Comparison of ENCODE assay signal across 21 cellular contexts in genomic region chr4:21554510-21554909, GRCh38.
"Had no signal": no experiment of that assay in that cellular context is flagged by ENCODE, and none has a peak within 500 bp of the region (broad histone marks: within the 10 kb centered on the region; RNA-seq: fewer than 3 reads in every experiment).

No MANE protein-coding gene starts in this region.

- DNase-seq: activated B cell treated with CpG ODN at 0.5 μM for 24 hours; activated CD4-positive, alpha-beta T cell treated with anti-CD3 and anti-CD28 coated beads for 1 hour; activated CD4-positive, alpha-beta T cell treated with anti-CD3 and anti-CD28 coated beads, Interleukin-2, amount 10 ng/mL, durations not matched to agents 24 days and 14 days; activated CD4-positive, alpha-beta T cell treated with anti-CD3 and anti-CD28 coated beads, Interleukin-2, amount 50 U/mL, for 48 hours; activated CD8-positive, alpha-beta memory T cell treated with anti-CD3 and anti-CD28 coated beads, Interleukin-2, amount 10 ng/mL, durations not matched to agents 7 days and 5 days; activated effector memory CD4-positive, alpha-beta T cell treated with anti-CD3 and anti-CD28 coated beads, Interleukin-2, amount 50 U/mL, for 16 hours; activated naive CD4-positive, alpha-beta T cell treated with Interleukin-2 at 50 U/mL for 16 hours; activated T-cell treated with anti-CD3 and anti-CD28 coated beads, Interleukin-2, amount 50 U/mL, for 4 hours; amygdala; Karpas-422; MM.1S; NCI-H1105; NCI-H1436; NCI-H187; NCI-H2081; NCI-H510A treated with DMSO at 0.1 percent for 48 hours; NCI-H69; NK-92 treated with Interleukin-12 subunit alpha and Interleukin-12 subunit beta, amount 100 ng/mL, for 24 hours; SHP77 treated with DMSO at 0.1 percent for 48 hours; T-helper 1 cell had no signal

- H3K4me3 ChIP-seq: K562 had no signal
